Comparison of ENCODE assay signal across 8 cellular contexts in genomic region chr1:21022279-21023040, GRCh38.
DNase-seq lines count a peak whose midpoint lies in the region; ATAC-seq, FAIRE-seq and TF ChIP-seq lines count a peak whose summit lies in the region.

No MANE protein-coding gene starts in this region.

- no peaks in the 10 kb centered on the region for H3K27me3 Mint-ChIP-seq in activated T-cell treated with anti-CD3 and anti-CD28 coated beads, Interleukin-2, amount 50 U/mL, for 4 hours (ENCODE audit: low read depth)
- no peaks in the 10 kb centered on the region for H3K27me3 Mint-ChIP-seq in MCF 10A (ENCODE audit: insufficient read depth, unreplicated experiment)

- H3K27me3 ChIP-seq in kidney epithelial cell (ENCODE audit: control insufficient read depth, insufficient read depth, low read length) = no peaks in the 10 kb centered on the region

- peak; percentile 18 for DNase-seq in activated T-cell treated with anti-CD3 and anti-CD28 coated beads, Interleukin-2, amount 50 U/mL, for 4 hours
- no peak for DNase-seq in activated T-cell treated with anti-CD3 and anti-CD28 coated beads, Interleukin-2, amount 50 U/mL, for 1 hour
- DNase-seq in H54 (ENCODE audit: insufficient read length, low spot score) = peak; percentile 47
- DNase-seq in LNCaP clone FGC (ENCODE audit: low read depth) = peak; percentile 87
- peak; percentile 98 for DNase-seq in RKO (ENCODE audit: low spot score)
- DNase-seq in MCF 10A (ENCODE audit: unreplicated experiment) = peak; percentile 95
- DNase-seq in kidney epithelial cell (ENCODE audit: low read depth) = peak; percentile 100
- no peak for DNase-seq in stimulated activated effector memory CD8-positive, alpha-beta T cell treated with anti-CD3 and anti-CD28 coated beads, Interleukin-12 subunit alpha, Interleukin-12 subunit beta, amount 100 ng/mL, for 72 hours (ENCODE audit: low spot score in 2 of 2)

- no peak for TF ChIP-seq POLR2A in H54 (IDR thresholded peaks at IDR 0.05; ENCODE audit: low read depth, low read length)

- POLR2A ChIA-PET in MCF 10A (lab: Yijun Ruan, JAX) = interaction anchor here (0.5 to 1.4 kb wide), 11 partner anchors 14 to 774 kb away, joined by 3 to 19 read pairs (median 3); partner anchors contain the start of gene HP1BP3

- H3K36me3 Mint-ChIP-seq in activated T-cell treated with anti-CD3 and anti-CD28 coated beads, Interleukin-2, amount 50 U/mL, for 4 hours (ENCODE audit: insufficient read depth) = peaks cover 5% of the 10 kb centered on the region
- H3K36me3 Mint-ChIP-seq in MCF 10A (ENCODE audit: insufficient read depth, unreplicated experiment) = peaks cover 13% of the 10 kb centered on the region
- peaks cover 6% of the 10 kb centered on the region for H3K36me3 Mint-ChIP-seq in stimulated activated effector memory CD8-positive, alpha-beta T cell treated with anti-CD3 and anti-CD28 coated beads, Interleukin-12 subunit alpha, Interleukin-12 subunit beta, amount 100 ng/mL, for 72 hours

- H3K4me3 ChIP-seq in LNCaP clone FGC (ENCODE audit: low read depth, low read length) (peak overlapping the region; percentile 10; the same call in 1 of the 2 replicates), kidney epithelial cell (ENCODE audit: low read depth, low read length) (no peak overlapping the region)

- peaks cover 19% of the 10 kb centered on the region for H3K4me1 Mint-ChIP-seq in activated T-cell treated with anti-CD3 and anti-CD28 coated beads, Interleukin-2, amount 50 U/mL, for 4 hours (ENCODE audit: low read depth)
- peaks cover 24% of the 10 kb centered on the region for H3K4me1 Mint-ChIP-seq in MCF 10A (ENCODE audit: insufficient read depth, unreplicated experiment)
- H3K4me1 Mint-ChIP-seq in stimulated activated effector memory CD8-positive, alpha-beta T cell treated with anti-CD3 and anti-CD28 coated beads, Interleukin-12 subunit alpha, Interleukin-12 subunit beta, amount 100 ng/mL, for 72 hours = peaks cover 20% of the 10 kb centered on the region

- ATAC-seq in activated T-cell treated with anti-CD3 and anti-CD28 coated beads, Interleukin-2, amount 50 U/mL, for 4 hours = peak; percentile 97 to 98
- ATAC-seq in stimulated activated effector memory CD8-positive, alpha-beta T cell treated with anti-CD3 and anti-CD28 coated beads, Interleukin-12 subunit alpha, Interleukin-12 subunit beta, amount 100 ng/mL, for 72 hours = peak; percentile 100

- intact Hi-C loops in MCF 10A (cut with micrococcal nuclease) = no loop called here

- FAIRE-seq in H54 (lab: Jason Lieb, UNC) = peak; percentile 96

- H3K9me3 Mint-ChIP-seq in activated T-cell treated with anti-CD3 and anti-CD28 coated beads, Interleukin-2, amount 50 U/mL, for 4 hours = no peaks in the 10 kb centered on the region
- no peaks in the 10 kb centered on the region for H3K9me3 Mint-ChIP-seq in MCF 10A (ENCODE audit: unreplicated experiment)
- no peaks in the 10 kb centered on the region for H3K9me3 Mint-ChIP-seq in stimulated activated effector memory CD8-positive, alpha-beta T cell treated with anti-CD3 and anti-CD28 coated beads, Interleukin-12 subunit alpha, Interleukin-12 subunit beta, amount 100 ng/mL, for 72 hours

- no peaks in the 10 kb centered on the region for H3K36me3 ChIP-seq in kidney epithelial cell (ENCODE audit: control insufficient read depth, insufficient read depth, low read length)

- peak overlapping the region; percentile 69 for H3K4me3 Mint-ChIP-seq in activated T-cell treated with anti-CD3 and anti-CD28 coated beads, Interleukin-2, amount 50 U/mL, for 4 hours
- peak overlapping the region; percentile 48 for H3K4me3 Mint-ChIP-seq in MCF 10A (ENCODE audit: unreplicated experiment)
- peak overlapping the region; percentile 44 for H3K4me3 Mint-ChIP-seq in stimulated activated effector memory CD8-positive, alpha-beta T cell treated with anti-CD3 and anti-CD28 coated beads, Interleukin-12 subunit alpha, Interleukin-12 subunit beta, amount 100 ng/mL, for 72 hours

- TF ChIP-seq CTCF in LNCaP clone FGC (IDR thresholded peaks at IDR 0.05; ENCODE audit: control insufficient read depth, extremely low read depth, insufficient read depth) (no peak), MCF 10A (IDR thresholded peaks at IDR 0.05; ENCODE audit: unreplicated experiment) (no peak), kidney epithelial cell (IDR thresholded peaks at IDR 0.05; ENCODE audit: insufficient read depth, low read length, poor library complexity, severe bottlenecking) (no peak)

- BruUV-seq in MCF 10A (replicated peaks; lab: Mats Ljungman, UMichigan) = TSS peak; percentile 99

- CTCF ChIA-PET in MCF 10A (lab: Yijun Ruan, JAX) = interaction anchor here (0.6 to 0.7 kb wide), 3 partner anchors 9 to 1575 kb away, joined by 3 to 5 read pairs (median 3); no protein-coding TSS in a partner anchor

- H3K27ac Mint-ChIP-seq in MCF 10A (ENCODE audit: low read depth, unreplicated experiment) = peak overlapping the region; percentile 99
- peak overlapping the region; percentile 95 for H3K27ac Mint-ChIP-seq in stimulated activated effector memory CD8-positive, alpha-beta T cell treated with anti-CD3 and anti-CD28 coated beads, Interleukin-12 subunit alpha, Interleukin-12 subunit beta, amount 100 ng/mL, for 72 hours

Comparison
In these comparisons a context has a peak if more than half of its experiments do, and no peak if none do; other contexts are left out.
1. DNase-seq: peak in activated T-cell treated with anti-CD3 and anti-CD28 coated beads, Interleukin-2, amount 50 U/mL, for 4 hours (single experiment), H54 (single experiment), LNCaP clone FGC (single experiment), RKO (single experiment), MCF 10A (single experiment) and kidney epithelial cell (single experiment); none in activated T-cell treated with anti-CD3 and anti-CD28 coated beads, Interleukin-2, amount 50 U/mL, for 1 hour (single experiment) and stimulated activated effector memory CD8-positive, alpha-beta T cell treated with anti-CD3 and anti-CD28 coated beads, Interleukin-12 subunit alpha, Interleukin-12 subunit beta, amount 100 ng/mL, for 72 hours (0 of 2).
2. Peak in every context shown above with its lines, with median percentiles within 50 percentile points of each other: H3K4me3 Mint-ChIP-seq.